Comparison of ENCODE assay signal across 8 cellular contexts in the genomic region with DNA sequence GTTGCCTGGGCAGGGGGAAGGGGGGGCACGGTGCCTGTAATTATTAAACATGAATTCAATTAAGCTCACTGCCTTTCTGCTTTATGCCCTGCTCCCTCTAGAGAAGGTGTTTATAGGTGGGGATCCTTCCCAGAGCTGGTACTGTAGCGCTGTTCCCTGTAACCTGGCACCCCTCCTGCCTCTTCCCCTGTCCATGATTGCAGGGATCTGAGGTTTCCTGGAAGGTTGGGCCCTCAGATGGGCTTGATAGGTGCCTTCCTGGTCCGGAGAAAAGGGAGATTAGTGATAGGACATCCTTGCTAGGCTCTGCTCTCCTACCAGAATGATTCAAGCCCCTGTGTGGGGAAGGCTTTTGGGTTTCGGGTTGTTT. TPM values are rescaled to one million over a fixed set of nuclear protein-coding genes. Genes with fewer than 3 reads are reported as not detected.
DNase-seq lines count a peak whose midpoint lies in the region; ATAC-seq and TF ChIP-seq lines count a peak whose summit lies in the region.

No MANE protein-coding gene starts in this region.

- no peaks in the 10 kb centered on the region for H3K9me3 ChIP-seq in CD4-positive, alpha-beta T cell (ENCODE audit: control insufficient read depth, low read length)
- H3K9me3 ChIP-seq in thyroid gland, result no peaks in the 10 kb centered on the region

- no peak for ATAC-seq in CD4-positive, alpha-beta T cell (ENCODE audit: poor library complexity)
- peak; percentile 22 for ATAC-seq in HG02943 (IDR thresholded peaks at IDR 0.05; ENCODE audit: low read depth, unreplicated experiment)
- no peak for ATAC-seq in HG03460 (IDR thresholded peaks at IDR 0.05; ENCODE audit: unreplicated experiment)
- no peak for ATAC-seq in GM18517 (IDR thresholded peaks at IDR 0.05; ENCODE audit: unreplicated experiment)

- DNase-seq in CD4-positive, alpha-beta T cell, result no peak
- DNase-seq in activated T-helper 1 cell treated with anti-CD3 and anti-CD28 coated beads, Interleukin-12 subunit alpha, Interleukin-12 subunit beta, Interleukin-2, Interleukin-4 antibody, amounts not matched to agents 30 ng/mL and 10 ng/mL and 1 ng/mL, durations not matched to agents 14 hours and 24 hours and 36 hours (ENCODE audit: low spot score), result no peak
- DNase-seq in left kidney (ENCODE audit: low read depth, low spot score) (peak; percentile 46), thyroid gland (peak in 1 of 2 donors; percentile 19), KBM-7 (no peak)

- H3K36me3 ChIP-seq in thyroid gland, result peaks cover 45 to 50% of the 10 kb centered on the region in 2 donors

- peak overlapping the region; percentile 85 for H3K4me3 Mint-ChIP-seq in CD4-positive, alpha-beta T cell
- peak overlapping the region; percentile 87 for H3K4me3 Mint-ChIP-seq in activated T-helper 1 cell treated with anti-CD3 and anti-CD28 coated beads, Interleukin-12 subunit alpha, Interleukin-12 subunit beta, Interleukin-2, Interleukin-4 antibody, amounts not matched to agents 30 ng/mL and 10 ng/mL and 1 ng/mL, durations not matched to agents 14 hours and 24 hours and 36 hours

- no peak for TF ChIP-seq CTCF in CD4-positive, alpha-beta T cell (IDR thresholded peaks at IDR 0.05)
- TF ChIP-seq CTCF in thyroid gland (IDR thresholded peaks at IDR 0.05), result no peak

- H3K27ac Mint-ChIP-seq in CD4-positive, alpha-beta T cell, result peak overlapping the region; percentile 97
- H3K27ac Mint-ChIP-seq in activated T-helper 1 cell treated with anti-CD3 and anti-CD28 coated beads, Interleukin-12 subunit alpha, Interleukin-12 subunit beta, Interleukin-2, Interleukin-4 antibody, amounts not matched to agents 30 ng/mL and 10 ng/mL and 1 ng/mL, durations not matched to agents 14 hours and 24 hours and 36 hours, result peak overlapping the region; percentile 92

- H3K27me3 Mint-ChIP-seq in CD4-positive, alpha-beta T cell, result no peaks in the 10 kb centered on the region
- H3K27me3 Mint-ChIP-seq in activated T-helper 1 cell treated with anti-CD3 and anti-CD28 coated beads, Interleukin-12 subunit alpha, Interleukin-12 subunit beta, Interleukin-2, Interleukin-4 antibody, amounts not matched to agents 30 ng/mL and 10 ng/mL and 1 ng/mL, durations not matched to agents 14 hours and 24 hours and 36 hours (ENCODE audit: insufficient read depth), result peaks cover 2% of the 10 kb centered on the region

- no peak for TF ChIP-seq POLR2A in thyroid gland (IDR thresholded peaks at IDR 0.05)

- CTCF ChIA-PET in CD4-positive, alpha-beta T cell (lab: Charles Lee), result no interaction called here

- peaks cover 24 to 28% of the 10 kb centered on the region in 2 donors for H3K4me1 ChIP-seq in thyroid gland

- 68 to 76% methylated on average over 3 to 4 of the region's 4 CpGs for WGBS in thyroid gland, 2 donors

- no peaks in the 10 kb centered on the region for H3K27me3 ChIP-seq in CD4-positive, alpha-beta T cell (ENCODE audit: control insufficient read depth, insufficient read depth, low read length)
- H3K27me3 ChIP-seq in thyroid gland, result no peaks in the 10 kb centered on the region

- peak overlapping the region in 1 of 3 donors; percentile 73 for H3K4me3 ChIP-seq in thyroid gland (replicated peaks in 1 of 3)

- POLR2A ChIA-PET in CD4-positive, alpha-beta T cell (lab: Charles Lee), result no interaction called here

- H3K27ac ChIP-seq in CD4-positive, alpha-beta T cell (ENCODE audit: low read depth, low read length), result peak overlapping the region; percentile 88
- peak overlapping the region; percentile 91 to 96 (median 91) for H3K27ac ChIP-seq in thyroid gland

- in situ Hi-C loops in KBM-7 (cut with MboI; ENCODE audit: low pct_unique_long_range_greater_than_20kb, low sequenced_read_pairs), result no loop called here

- peaks cover 34% of the 10 kb centered on the region for H3K4me1 Mint-ChIP-seq in CD4-positive, alpha-beta T cell (ENCODE audit: low read depth)
- H3K4me1 Mint-ChIP-seq in activated T-helper 1 cell treated with anti-CD3 and anti-CD28 coated beads, Interleukin-12 subunit alpha, Interleukin-12 subunit beta, Interleukin-2, Interleukin-4 antibody, amounts not matched to agents 30 ng/mL and 10 ng/mL and 1 ng/mL, durations not matched to agents 14 hours and 24 hours and 36 hours (ENCODE audit: low read depth), result peaks cover 54% of the 10 kb centered on the region

- intact Hi-C loops in CD4-positive, alpha-beta T cell (cut with DNase I, micrococcal nuclease), result loop anchor here in 1 of 2 experiments (1.0 kb wide), 1 partner anchor 21 kb away; the partner anchor contains the start of gene EIF4G1
- intact Hi-C loops in activated T-helper 1 cell treated with anti-CD3 and anti-CD28 coated beads, Interleukin-12 subunit alpha, Interleukin-12 subunit beta, Interleukin-2, Interleukin-4 antibody, amounts not matched to agents 30 ng/mL and 10 ng/mL and 1 ng/mL, durations not matched to agents 14 hours and 24 hours and 36 hours (cut with micrococcal nuclease), result loop anchor here (1.0 kb wide), 1 partner anchor 21 kb away; the partner anchor contains the start of gene EIF4G1
- intact Hi-C loops in thyroid gland (cut with DNase I), result no loop called here

- H3K9me3 Mint-ChIP-seq in CD4-positive, alpha-beta T cell, result no peaks in the 10 kb centered on the region
- no peaks in the 10 kb centered on the region for H3K9me3 Mint-ChIP-seq in activated T-helper 1 cell treated with anti-CD3 and anti-CD28 coated beads, Interleukin-12 subunit alpha, Interleukin-12 subunit beta, Interleukin-2, Interleukin-4 antibody, amounts not matched to agents 30 ng/mL and 10 ng/mL and 1 ng/mL, durations not matched to agents 14 hours and 24 hours and 36 hours

- H3K36me3 Mint-ChIP-seq in CD4-positive, alpha-beta T cell (ENCODE audit: low read depth), result peaks cover 50% of the 10 kb centered on the region
- peaks cover 52% of the 10 kb centered on the region for H3K36me3 Mint-ChIP-seq in activated T-helper 1 cell treated with anti-CD3 and anti-CD28 coated beads, Interleukin-12 subunit alpha, Interleukin-12 subunit beta, Interleukin-2, Interleukin-4 antibody, amounts not matched to agents 30 ng/mL and 10 ng/mL and 1 ng/mL, durations not matched to agents 14 hours and 24 hours and 36 hours (ENCODE audit: low read depth)

RNA-seq across cellular contexts. Expression of gene FAM131A, which starts 2.1 kb away (rescaled TPM):
- total RNA-seq in CD4-positive, alpha-beta T cell, result 10 to 100 TPM; 10.4 to 11.0 TPM
- 7.5 and 9.2 TPM in 2 replicates for total RNA-seq in activated T-helper 1 cell treated with anti-CD3 and anti-CD28 coated beads, Interleukin-12 subunit alpha, Interleukin-12 subunit beta, Interleukin-2, Interleukin-4 antibody, amounts not matched to agents 30 ng/mL and 10 ng/mL and 1 ng/mL, durations not matched to agents 14 hours and 24 hours and 36 hours
- 10 to 100 TPM; 19.2 to 35.1 (median 22.5) TPM for total RNA-seq in thyroid gland

RNA-seq across cellular contexts. Expression of gene EIF4G1, which starts 20.9 kb away (rescaled TPM):
- total RNA-seq in CD4-positive, alpha-beta T cell, result 100 to 1,000 TPM; 211 to 217 TPM
- 657 and 706 TPM in 2 replicates for total RNA-seq in activated T-helper 1 cell treated with anti-CD3 and anti-CD28 coated beads, Interleukin-12 subunit alpha, Interleukin-12 subunit beta, Interleukin-2, Interleukin-4 antibody, amounts not matched to agents 30 ng/mL and 10 ng/mL and 1 ng/mL, durations not matched to agents 14 hours and 24 hours and 36 hours
- total RNA-seq in thyroid gland, result 100 to 1,000 TPM; 206 to 418 (median 348) TPM

RNA-seq across cellular contexts. Expression of gene CLCN2, which starts 26.1 kb away (rescaled TPM):
- total RNA-seq in CD4-positive, alpha-beta T cell, result 1 to 10 TPM; 3.2 to 3.5 TPM
- total RNA-seq in activated T-helper 1 cell treated with anti-CD3 and anti-CD28 coated beads, Interleukin-12 subunit alpha, Interleukin-12 subunit beta, Interleukin-2, Interleukin-4 antibody, amounts not matched to agents 30 ng/mL and 10 ng/mL and 1 ng/mL, durations not matched to agents 14 hours and 24 hours and 36 hours, result 5.2 and 6.6 TPM in 2 replicates
- total RNA-seq in thyroid gland, result 1 to 10 TPM; 4.3 to 7.6 (median 5.2) TPM

RNA-seq across cellular contexts. Expression of gene POLR2H, which starts 26.2 kb away (rescaled TPM):
- 10 to 100 TPM; 19.1 to 21.1 TPM for total RNA-seq in CD4-positive, alpha-beta T cell
- total RNA-seq in activated T-helper 1 cell treated with anti-CD3 and anti-CD28 coated beads, Interleukin-12 subunit alpha, Interleukin-12 subunit beta, Interleukin-2, Interleukin-4 antibody, amounts not matched to agents 30 ng/mL and 10 ng/mL and 1 ng/mL, durations not matched to agents 14 hours and 24 hours and 36 hours, result 145 and 151 TPM in 2 replicates
- total RNA-seq in thyroid gland, result 100 to 1,000 TPM in 1 of 4 donors, 10 to 100 TPM in 3; 58.1 to 113 (median 85.6) TPM

RNA-seq across cellular contexts. Expression of gene PSMD2, which starts 36.2 kb away (rescaled TPM):
- 100 to 1,000 TPM; 159 TPM for total RNA-seq in CD4-positive, alpha-beta T cell
- 251 and 255 TPM in 2 replicates for total RNA-seq in activated T-helper 1 cell treated with anti-CD3 and anti-CD28 coated beads, Interleukin-12 subunit alpha, Interleukin-12 subunit beta, Interleukin-2, Interleukin-4 antibody, amounts not matched to agents 30 ng/mL and 10 ng/mL and 1 ng/mL, durations not matched to agents 14 hours and 24 hours and 36 hours
- total RNA-seq in thyroid gland, result 100 to 1,000 TPM; 136 to 320 (median 244) TPM
